In the genomic region with DNA sequence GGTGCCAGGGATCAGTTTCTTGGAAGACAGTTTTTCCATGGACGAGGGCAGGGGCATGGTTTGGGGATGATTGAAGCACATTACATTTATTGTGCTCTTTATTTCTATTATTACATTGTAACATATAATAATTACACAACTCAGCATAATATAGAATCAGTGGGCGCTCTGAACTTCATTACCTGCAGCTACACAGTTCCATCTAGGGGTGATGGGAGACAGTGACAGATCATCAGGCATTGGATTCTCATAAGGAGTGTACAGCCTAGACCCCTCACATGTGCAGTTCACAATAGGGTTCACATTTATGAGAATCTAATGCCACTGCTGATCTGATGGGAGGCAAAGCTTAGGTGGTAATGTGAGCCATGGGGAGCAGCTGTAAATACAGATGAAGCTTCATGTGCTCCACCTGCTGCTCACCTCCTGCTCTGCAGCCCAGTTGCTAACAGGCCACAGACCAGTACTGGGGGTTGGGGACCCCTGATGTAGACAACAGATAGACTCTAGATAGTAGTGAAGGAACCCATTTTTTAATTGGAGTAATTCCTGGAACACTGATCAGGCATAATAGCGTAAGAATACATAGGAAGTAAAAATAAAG, we compare ENCODE assay signal across 1 cellular context.
TF ChIP-seq lines count a peak whose summit lies in the region.

No MANE protein-coding gene starts in this region.

TF ChIP-seq in WTC11, 78 proteins besides CTCF, POLR2A, EP300 and RAD21 (continued from another document):
- TF ChIP-seq, protein P1, sequence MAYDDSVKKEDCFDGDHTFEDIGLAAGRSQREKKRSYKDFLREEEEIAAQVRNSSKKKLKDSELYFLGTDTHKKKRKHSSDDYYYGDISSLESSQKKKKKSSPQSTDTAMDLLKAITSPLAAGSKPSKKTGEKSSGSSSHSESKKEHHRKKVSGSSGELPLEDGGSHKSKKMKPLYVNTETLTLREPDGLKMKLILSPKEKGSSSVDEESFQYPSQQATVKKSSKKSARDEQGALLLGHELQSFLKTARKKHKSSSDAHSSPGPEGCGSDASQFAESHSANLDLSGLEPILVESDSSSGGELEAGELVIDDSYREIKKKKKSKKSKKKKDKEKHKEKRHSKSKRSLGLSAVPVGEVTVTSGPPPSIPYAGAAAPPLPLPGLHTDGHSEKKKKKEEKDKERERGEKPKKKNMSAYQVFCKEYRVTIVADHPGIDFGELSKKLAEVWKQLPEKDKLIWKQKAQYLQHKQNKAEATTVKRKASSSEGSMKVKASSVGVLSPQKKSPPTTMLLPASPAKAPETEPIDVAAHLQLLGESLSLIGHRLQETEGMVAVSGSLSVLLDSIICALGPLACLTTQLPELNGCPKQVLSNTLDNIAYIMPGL (CRISPR knock-in tag; IDR thresholded peaks at IDR 0.05): no peak
- TF ChIP-seq ZNF317 (CRISPR knock-in tag; IDR thresholded peaks at IDR 0.05; ENCODE audit: borderline replicate concordance, low read depth) (no peak), RELA (CRISPR knock-in tag; IDR thresholded peaks at IDR 0.05; ENCODE audit: borderline replicate concordance) (no peak), FOXP1 (CRISPR knock-in tag; IDR thresholded peaks at IDR 0.05; ENCODE audit: borderline replicate concordance) (no peak), FOXK1 (CRISPR knock-in tag; IDR thresholded peaks at IDR 0.05) (no peak)
- TF ChIP-seq, protein P2, sequence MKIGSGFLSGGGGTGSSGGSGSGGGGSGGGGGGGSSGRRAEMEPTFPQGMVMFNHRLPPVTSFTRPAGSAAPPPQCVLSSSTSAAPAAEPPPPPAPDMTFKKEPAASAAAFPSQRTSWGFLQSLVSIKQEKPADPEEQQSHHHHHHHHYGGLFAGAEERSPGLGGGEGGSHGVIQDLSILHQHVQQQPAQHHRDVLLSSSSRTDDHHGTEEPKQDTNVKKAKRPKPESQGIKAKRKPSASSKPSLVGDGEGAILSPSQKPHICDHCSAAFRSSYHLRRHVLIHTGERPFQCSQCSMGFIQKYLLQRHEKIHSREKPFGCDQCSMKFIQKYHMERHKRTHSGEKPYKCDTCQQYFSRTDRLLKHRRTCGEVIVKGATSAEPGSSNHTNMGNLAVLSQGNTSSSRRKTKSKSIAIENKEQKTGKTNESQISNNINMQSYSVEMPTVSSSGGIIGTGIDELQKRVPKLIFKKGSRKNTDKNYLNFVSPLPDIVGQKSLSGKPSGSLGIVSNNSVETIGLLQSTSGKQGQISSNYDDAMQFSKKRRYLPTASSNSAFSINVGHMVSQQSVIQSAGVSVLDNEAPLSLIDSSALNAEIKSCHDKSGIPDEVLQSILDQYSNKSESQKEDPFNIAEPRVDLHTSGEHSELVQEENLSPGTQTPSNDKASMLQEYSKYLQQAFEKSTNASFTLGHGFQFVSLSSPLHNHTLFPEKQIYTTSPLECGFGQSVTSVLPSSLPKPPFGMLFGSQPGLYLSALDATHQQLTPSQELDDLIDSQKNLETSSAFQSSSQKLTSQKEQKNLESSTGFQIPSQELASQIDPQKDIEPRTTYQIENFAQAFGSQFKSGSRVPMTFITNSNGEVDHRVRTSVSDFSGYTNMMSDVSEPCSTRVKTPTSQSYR (CRISPR knock-in tag; IDR thresholded peaks at IDR 0.05): no peak
- TF ChIP-seq, protein P3, sequence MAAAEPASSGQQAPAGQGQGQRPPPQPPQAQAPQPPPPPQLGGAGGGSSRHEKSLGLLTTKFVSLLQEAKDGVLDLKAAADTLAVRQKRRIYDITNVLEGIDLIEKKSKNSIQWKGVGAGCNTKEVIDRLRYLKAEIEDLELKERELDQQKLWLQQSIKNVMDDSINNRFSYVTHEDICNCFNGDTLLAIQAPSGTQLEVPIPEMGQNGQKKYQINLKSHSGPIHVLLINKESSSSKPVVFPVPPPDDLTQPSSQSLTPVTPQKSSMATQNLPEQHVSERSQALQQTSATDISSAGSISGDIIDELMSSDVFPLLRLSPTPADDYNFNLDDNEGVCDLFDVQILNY (CRISPR knock-in tag; IDR thresholded peaks at IDR 0.05): no peak
TF ChIP-seq in WTC11: peak in this region for 0.
